Comparison of ENCODE assay signal across 22 cellular contexts in genomic region chr10:97600616-97601015, GRCh38. TPM values are rescaled to one million over a fixed set of nuclear protein-coding genes. Genes with fewer than 3 reads are reported as not detected.
"Had no signal": no experiment of that assay in that cellular context is flagged by ENCODE, and none has a peak within 500 bp of the region (broad histone marks: within the 10 kb centered on the region; RNA-seq: fewer than 3 reads in every experiment).

No MANE protein-coding gene starts in this region.

- H3K4me2 ChIP-seq: smooth muscle cell had no signal

- ATAC-seq: esophagus mucosa; naive thymus-derived CD4-positive, alpha-beta T cell; stimulated activated naive CD8-positive, alpha-beta T cell treated with anti-CD3 and anti-CD28 coated beads, Interleukin-15, Interleukin-2, amounts not matched to agents 100 U/mL and 50 U/mL, for 24 hours had no signal

- H3K27me3 ChIP-seq: neutrophil, tibial artery, upper lobe of left lung, uterus had no signal

- FAIRE-seq: endometrium, frontal cortex, keratinocyte had no signal

- DNase-seq: effector memory CD4-positive, alpha-beta T cell; immature natural killer cell; naive thymus-derived CD4-positive, alpha-beta T cell; nephron progenitor cell; stimulated activated CD4-positive, alpha-beta T cell treated with anti-CD3 and anti-CD28 coated beads, Interleukin-2, amount 100 ng/mL, for 48 hours; stimulated activated naive CD8-positive, alpha-beta T cell treated with anti-CD3 and anti-CD28 coated beads, Interleukin-15, Interleukin-2, amounts not matched to agents 100 U/mL and 50 U/mL, for 24 hours; tibial artery; upper lobe of left lung; uterus had no signal

- H3K27ac ChIP-seq: neutrophil, tibial artery, upper lobe of left lung, uterus had no signal

- H3K9me3 ChIP-seq: neutrophil, tibial artery, upper lobe of left lung, uterus had no signal

- H3K36me3 ChIP-seq: neutrophil, tibial artery, upper lobe of left lung, uterus had no signal

- H3K4me3 ChIP-seq: smooth muscle cell, tibial artery, upper lobe of left lung, uterus had no signal

RNA-seq across cellular contexts. Expression of gene C10orf62, which starts 11.1 kb away (rescaled TPM):
- total RNA-seq: fibroblast of lung; frontal cortex; lung microvascular endothelial cell; mesenteric fat pad; mononuclear cell; naive thymus-derived CD4-positive, alpha-beta T cell; pulmonary artery endothelial cell; smooth muscle cell; temporal lobe; uterus had no signal
- polyA plus RNA-seq: fibroblast of lung; immature natural killer cell; keratinocyte; naive thymus-derived CD4-positive, alpha-beta T cell; smooth muscle cell had no signal

RNA-seq across cellular contexts. Expression of gene HOGA1, which starts 16.4 kb away (rescaled TPM):
- total RNA-seq: mononuclear cell; naive thymus-derived CD4-positive, alpha-beta T cell; smooth muscle cell had no signal
- polyA plus RNA-seq: immature natural killer cell; naive thymus-derived CD4-positive, alpha-beta T cell had no signal

RNA-seq across cellular contexts. Expression of gene ANKRD2, which starts 28.0 kb away (rescaled TPM):
- total RNA-seq: frontal cortex, liver, mesenteric fat pad, mononuclear cell, smooth muscle cell, temporal lobe had no signal
- polyA plus RNA-seq: immature natural killer cell; liver; naive thymus-derived CD4-positive, alpha-beta T cell had no signal

RNA-seq across cellular contexts. Expression of gene MORN4, which starts 32.7 kb away (rescaled TPM):
- total RNA-seq: mononuclear cell had no signal
